In genomic region chr17:1590031-1590746, GRCh38 we compare ENCODE assay signal across 9 cellular contexts. TPM values are rescaled to one million over a fixed set of nuclear protein-coding genes. Genes with fewer than 3 reads are reported as not detected.
DNase-seq lines count a peak whose midpoint lies in the region; ATAC-seq, FAIRE-seq and TF ChIP-seq lines count a peak whose summit lies in the region.
"Had no signal": no experiment of that assay in that cellular context is flagged by ENCODE, and none has a peak within 500 bp of the region (broad histone marks: within the 10 kb centered on the region; RNA-seq: fewer than 3 reads in every experiment).

No MANE protein-coding gene starts in this region.

- H2BK12ac ChIP-seq in H1 (ENCODE audit: low read depth, low read length): 0 out of 2 replicates have a peak overlapping the region, but pooled peaks have one; percentile 4

- no peaks in the 10 kb centered on the region for H3K27me3 ChIP-seq in H1 (replicated peaks in 1 of 4; ENCODE audit: control insufficient read depth in 3 of 4, extremely low read depth in 1 of 4, insufficient read depth in 3 of 4, low read length in 3 of 4)
- H3K27me3 ChIP-seq in naive thymus-derived CD4-positive, alpha-beta T cell (ENCODE audit: control insufficient read depth in 2 of 2, insufficient read depth in 2 of 2, low read length in 2 of 2): no peaks in the 10 kb centered on the region

- H3K4me1 Mint-ChIP-seq in naive thymus-derived CD4-positive, alpha-beta T cell: peaks cover 0 to 4% (median 0%) of the 10 kb centered on the region in 7 donors
- H3K4me1 Mint-ChIP-seq in T-helper 17 cell: no peaks in the 10 kb centered on the region

- H3K9ac ChIP-seq in H1 (replicated peaks in 1 of 4; ENCODE audit: extremely low read depth in 1 of 4, low read depth in 3 of 4, low read length in 3 of 4): no peak overlapping the region

- H2BK15ac ChIP-seq in H1 (ENCODE audit: low read length): peak overlapping the region; percentile 8; the same call in 1 of the 2 replicates

- H3K4me2 ChIP-seq in H1 (ENCODE audit: insufficient read depth in 1 of 2, low read depth in 2 of 2, low read length in 2 of 2): no peak overlapping the region

- POLR2A ChIA-PET in H1 (lab: Charles Lee; ENCODE audit: partially characterized antibody): interaction anchor here (0.6 to 1.6 kb wide), 3 partner anchors 20 to 95 kb away, joined by 3 to 8 read pairs (median 5); no protein-coding TSS in a partner anchor
- POLR2A ChIA-PET in naive thymus-derived CD4-positive, alpha-beta T cell (lab: Charles Lee): no interaction called here

- CTCF ChIA-PET in H1 (lab: Charles Lee; ENCODE audit: partially characterized antibody): interaction anchor here (0.6 to 1.9 kb wide), 5 partner anchors 15 to 285 kb away, joined by 3 to 7 read pairs (median 3); no protein-coding TSS in a partner anchor
- CTCF ChIA-PET in naive thymus-derived CD4-positive, alpha-beta T cell (lab: Charles Lee): no interaction called here

- H2AFZ ChIP-seq in H1 (ENCODE audit: low read length): no peak overlapping the region

- no peaks in the 10 kb centered on the region for H3K36me3 Mint-ChIP-seq in naive thymus-derived CD4-positive, alpha-beta T cell
- no peaks in the 10 kb centered on the region for H3K36me3 Mint-ChIP-seq in T-helper 17 cell (ENCODE audit: low read depth)

- DNase-seq in GM10266 (ENCODE audit: extremely low spot score) (peak; percentile 68), NOMO-1 (lab: John Stamatoyannopoulos, UW; ENCODE audit: unreplicated experiment in 2 of 2) (peak; percentile 35 to 70), H1 (ENCODE audit: low read depth in 1 of 2, low spot score in 2 of 2) (no peak), NCI-H82 treated with DMSO at 0.1 percent for 48 hours (lab: John Stamatoyannopoulos, UW; ENCODE audit: unreplicated experiment) (no peak), T-helper 17 cell (no peak)
- no peak for DNase-seq in naive thymus-derived CD4-positive, alpha-beta T cell

- no peak overlapping the region for H3K27ac Mint-ChIP-seq in naive thymus-derived CD4-positive, alpha-beta T cell
- H3K27ac Mint-ChIP-seq in T-helper 17 cell: no peak overlapping the region

- H3K23me2 ChIP-seq in H1 (ENCODE audit: low read depth, low read length): no peaks in the 10 kb centered on the region

- TF ChIP-seq CTCF in GM10266 (IDR thresholded peaks at IDR 0.05; ENCODE audit: control insufficient read depth, insufficient read depth, low read depth, missing control alignments) (no peak), H1 (IDR thresholded peaks at IDR 0.05; ENCODE audit: control extremely low read depth in 1 of 3, insufficient read depth in 1 of 3, low read depth in 1 of 3, low read length in 3 of 3) (no peak)

- H3K36me3 ChIP-seq in H1 (ENCODE audit: control insufficient read depth in 2 of 4, insufficient read depth in 4 of 4, low read length in 3 of 4): no peaks in the 10 kb centered on the region
- no peaks in the 10 kb centered on the region for H3K36me3 ChIP-seq in naive thymus-derived CD4-positive, alpha-beta T cell (ENCODE audit: control insufficient read depth in 2 of 3, insufficient read depth in 3 of 3, low read length in 3 of 3)

- H3K27me3 Mint-ChIP-seq in naive thymus-derived CD4-positive, alpha-beta T cell: peaks cover 0 to 2% (median 0%) of the 10 kb centered on the region in 5 donors
- H3K27me3 Mint-ChIP-seq in T-helper 17 cell: no peaks in the 10 kb centered on the region

- no peak overlapping the region for H4K8ac ChIP-seq in H1 (ENCODE audit: extremely low read depth, insufficient read depth, low read length)

- H4K5ac ChIP-seq in H1 (ENCODE audit: insufficient read length, low read depth, low read length): no peak overlapping the region

- no peak overlapping the region for H3K4me3 ChIP-seq in H1 (ENCODE audit: extremely low read depth in 1 of 4, insufficient read depth in 2 of 4, low read depth in 3 of 4, low read length in 4 of 4)
- no peak overlapping the region for H3K4me3 ChIP-seq in naive thymus-derived CD4-positive, alpha-beta T cell (ENCODE audit: low read length)

- H3K9me3 ChIP-seq in H1 (ENCODE audit: insufficient read depth in 2 of 2, low read depth in 1 of 2, low read length in 1 of 2) (no peaks in the 10 kb centered on the region), T-helper 17 cell (ENCODE audit: control insufficient read depth, low read length, poor library complexity, severe bottlenecking) (no peaks in the 10 kb centered on the region)
- no peaks in the 10 kb centered on the region for H3K9me3 ChIP-seq in naive thymus-derived CD4-positive, alpha-beta T cell (ENCODE audit: control insufficient read depth in 2 of 3, low read length in 3 of 3)

- H3K79me2 ChIP-seq in H1 (ENCODE audit: control insufficient read depth in 1 of 2, insufficient read depth in 2 of 2, low read length in 2 of 2): no peaks in the 10 kb centered on the region

- H3K18ac ChIP-seq in H1 (ENCODE audit: extremely low read depth, low read length): no peak overlapping the region

- H2BK5ac ChIP-seq in H1 (ENCODE audit: low read depth, low read length): 0 out of 2 replicates have a peak overlapping the region, but pooled peaks have one; percentile 22

- H3K4me1 ChIP-seq in H1 (replicated peaks in 1 of 4; ENCODE audit: control insufficient read depth in 3 of 4, insufficient read depth in 4 of 4, low read length in 3 of 4): peaks cover 0 to 14% (median 8%) of the 10 kb centered on the region in 4 experiments; a peak in 6 of 7 replicates
- no peaks in the 10 kb centered on the region for H3K4me1 ChIP-seq in naive thymus-derived CD4-positive, alpha-beta T cell (ENCODE audit: control insufficient read depth in 2 of 2, insufficient read depth in 2 of 2, low read length in 2 of 2)

- 89% methylated on average over 14 of the region's 19 CpGs; no CpG with 5 or more reads in 1 of the 2 experiments for WGBS in H1 (ENCODE audit: extremely low coverage in 1 of 2, insufficient coverage in 1 of 2, insufficient read length in 1 of 2, insufficient replicate concordance in 2 of 2, low coverage in 1 of 2, low lambda C conversion rate in 2 of 2, missing lambda C conversion rate in 1 of 2), 2 experiments

- H3K4ac ChIP-seq in H1 (replicated peaks; ENCODE audit: insufficient read length, low read depth, low read length): no peak overlapping the region

- no peak overlapping the region for H2BK20ac ChIP-seq in H1 (ENCODE audit: low read length)

- H2BK120ac ChIP-seq in H1 (replicated peaks; ENCODE audit: low read depth, low read length): no peak overlapping the region

- no peak for FAIRE-seq in H1 (lab: Jason Lieb, UNC)
- FAIRE-seq: TTC549 had no signal

- no peak overlapping the region for H3K23ac ChIP-seq in H1 (ENCODE audit: insufficient read length)

- H3K56ac ChIP-seq in H1 (replicated peaks; ENCODE audit: insufficient read length, low read depth, low read length): no peak overlapping the region

- H2AK5ac ChIP-seq in H1 (ENCODE audit: low read depth, low read length): no peak overlapping the region

- no peaks in the 10 kb centered on the region for H4K20me1 ChIP-seq in H1 (replicated peaks in 1 of 2; ENCODE audit: control insufficient read depth in 1 of 2, insufficient read depth in 2 of 2, low read length in 2 of 2)

- TF ChIP-seq EP300 in H1 (IDR thresholded peaks at IDR 0.05; ENCODE audit: borderline replicate concordance in 1 of 2, low read depth in 2 of 2, low read length in 2 of 2): no peak

- intact Hi-C loops in naive thymus-derived CD4-positive, alpha-beta T cell (cut with micrococcal nuclease): no loop called here

- no peaks in the 10 kb centered on the region for H3K9me3 Mint-ChIP-seq in naive thymus-derived CD4-positive, alpha-beta T cell

- no peak overlapping the region for H4K91ac ChIP-seq in H1 (replicated peaks; ENCODE audit: insufficient read length, low read length)

- H3K14ac ChIP-seq in H1 (ENCODE audit: insufficient read length): no peak overlapping the region

- peak; percentile 57 for ATAC-seq in naive thymus-derived CD4-positive, alpha-beta T cell
- ATAC-seq in T-helper 17 cell: no peak
- ATAC-seq in HG02852 (IDR thresholded peaks at IDR 0.05; ENCODE audit: unreplicated experiment): no peak
- no peak for ATAC-seq in HG03521 (IDR thresholded peaks at IDR 0.05; ENCODE audit: unreplicated experiment)

- TF ChIP-seq POLR2A in H1 (IDR thresholded peaks at IDR 0.05; ENCODE audit: control extremely low read depth in 1 of 2, low read depth in 2 of 2, low read length in 2 of 2): no peak

- H3K4me3 Mint-ChIP-seq in naive thymus-derived CD4-positive, alpha-beta T cell: no peak overlapping the region
- no peak overlapping the region for H3K4me3 Mint-ChIP-seq in T-helper 17 cell

- H3K79me1 ChIP-seq in H1 (ENCODE audit: low read depth, low read length): no peaks in the 10 kb centered on the region

- H3K27ac ChIP-seq in H1 (ENCODE audit: low read depth, low read length): no peak overlapping the region
- no peak overlapping the region for H3K27ac ChIP-seq in naive thymus-derived CD4-positive, alpha-beta T cell (ENCODE audit: low read depth, low read length)

- no peak for TF ChIP-seq RAD21 in H1 (IDR thresholded peaks at IDR 0.05 in 1 of 2, conservative IDR thresholded peaks at IDR 0.05 in 1 of 2; ENCODE audit: low read depth in 2 of 2, low read length in 2 of 2)

RNA-seq across cellular contexts. Expression of gene PITPNA, which starts 27.6 kb away (rescaled TPM):
- total RNA-seq in H1 (2021; fragmentation: NEBNext Ultra II Directional; extraction: Animal tissue kit (Norgen Biotek cat#: 25700)): 63.5 and 66.5 TPM in 2 replicates
- 34.5 and 35.8 TPM in 2 replicates for polyA plus RNA-seq in H1 (2011; rRNA removed)
- 38.5 TPM for polyA plus RNA-seq in H1 (2011; cell fraction: cytosol; rRNA removed)
- 34.9 TPM for polyA plus RNA-seq in H1 (2011; cell fraction: nucleus; rRNA removed)
- 44.8 to 55.4 TPM (median 51.5 TPM) in 4 replicates for polyA plus RNA-seq in H1 (2012, experiment 1 of 2)
- polyA plus RNA-seq in H1 (2012, experiment 2 of 2): 18.6 TPM
- 47.9 TPM for polyA plus RNA-seq in H1 (2013, experiment 1 of 2)
- 49.6 TPM for polyA plus RNA-seq in H1 (2013, experiment 2 of 2)
- 26.8 and 31.2 TPM in 2 replicates for polyA minus RNA-seq in H1 (2011; rRNA and poly(A)+ RNA removed)
- 18.7 TPM for polyA minus RNA-seq in H1 (2011; cell fraction: cytosol; rRNA and poly(A)+ RNA removed)
- polyA minus RNA-seq in H1 (2011; cell fraction: nucleus; rRNA and poly(A)+ RNA removed): 14.2 TPM
- 10 to 100 TPM; 31.5 to 87.9 (median 39.1) TPM for total RNA-seq in naive thymus-derived CD4-positive, alpha-beta T cell
- 10 to 100 TPM; 16.6 to 25.3 TPM for polyA plus RNA-seq in naive thymus-derived CD4-positive, alpha-beta T cell
- total RNA-seq in T-helper 17 cell: 10 to 100 TPM; 41.6 to 48.0 TPM

RNA-seq across cellular contexts. Expression of gene SLC43A2, which starts 38.4 kb away (rescaled TPM):
- 6.6 and 7.8 TPM in 2 replicates for total RNA-seq in H1 (2021; fragmentation: NEBNext Ultra II Directional; extraction: Animal tissue kit (Norgen Biotek cat#: 25700))
- 10.5 and 12.6 TPM in 2 replicates for polyA plus RNA-seq in H1 (2011; rRNA removed)
- 7.7 TPM for polyA plus RNA-seq in H1 (2011; cell fraction: cytosol; rRNA removed)
- 9.0 TPM for polyA plus RNA-seq in H1 (2011; cell fraction: nucleus; rRNA removed)
- polyA plus RNA-seq in H1 (2012, experiment 1 of 2): 8.7 to 10.6 TPM (median 9.4 TPM) in 4 replicates
- 9.0 TPM for polyA plus RNA-seq in H1 (2012, experiment 2 of 2)
- 9.4 TPM for polyA plus RNA-seq in H1 (2013, experiment 1 of 2)
- polyA plus RNA-seq in H1 (2013, experiment 2 of 2): 9.7 TPM
- polyA minus RNA-seq in H1 (2011; rRNA and poly(A)+ RNA removed): 7.8 and 10.8 TPM in 2 replicates
- polyA minus RNA-seq in H1 (2011; cell fraction: cytosol; rRNA and poly(A)+ RNA removed): 10.0 TPM
- polyA minus RNA-seq in H1 (2011; cell fraction: nucleus; rRNA and poly(A)+ RNA removed): 8.6 TPM
- total RNA-seq in naive thymus-derived CD4-positive, alpha-beta T cell: 100 to 1,000 TPM in 1 of 5 experiments, 10 to 100 TPM in 1, 1 to 10 TPM in 2, under 1 TPM in 1; 0.44 to 112 (median 9.2) TPM
- polyA plus RNA-seq in naive thymus-derived CD4-positive, alpha-beta T cell: 1 to 10 TPM; 3.5 to 3.7 TPM
- total RNA-seq in T-helper 17 cell: 1 to 10 TPM; 5.1 to 7.4 TPM

RNA-seq across cellular contexts. Expression of gene SCARF1, which starts 55.3 kb away (rescaled TPM):
- total RNA-seq in H1 (2021; fragmentation: NEBNext Ultra II Directional; extraction: Animal tissue kit (Norgen Biotek cat#: 25700)): 1.6 TPM in 2 replicates
- polyA plus RNA-seq in H1 (2011; rRNA removed): 1.1 and 1.5 TPM in 2 replicates
- 0.98 TPM for polyA plus RNA-seq in H1 (2011; cell fraction: cytosol; rRNA removed)
- polyA plus RNA-seq in H1 (2011; cell fraction: nucleus; rRNA removed): 3.0 TPM
- 0.55 to 1.3 TPM (median 0.90 TPM) in 4 replicates for polyA plus RNA-seq in H1 (2012, experiment 1 of 2)
- polyA plus RNA-seq in H1 (2012, experiment 2 of 2): 0.55 TPM
- polyA plus RNA-seq in H1 (2013, experiment 1 of 2): 3.5 TPM
- polyA plus RNA-seq in H1 (2013, experiment 2 of 2): 3.3 TPM
- polyA minus RNA-seq in H1 (2011; rRNA and poly(A)+ RNA removed): 0.49 and 0.50 TPM in 2 replicates
- not detected for polyA minus RNA-seq in H1 (2011; cell fraction: cytosol; rRNA and poly(A)+ RNA removed)
- polyA minus RNA-seq in H1 (2011; cell fraction: nucleus; rRNA and poly(A)+ RNA removed): 1.5 TPM
- total RNA-seq in naive thymus-derived CD4-positive, alpha-beta T cell: 1 to 10 TPM; 1.2 to 9.0 (median 2.3) TPM
- under 1 TPM in 1 of 2 donors, not detected in 1; 0.06 TPM for polyA plus RNA-seq in naive thymus-derived CD4-positive, alpha-beta T cell
- 1 to 10 TPM; 1.6 to 2.3 TPM for total RNA-seq in T-helper 17 cell

RNA-seq across cellular contexts. Expression of gene RILP, which starts 59.5 kb away (rescaled TPM):
- 6.0 and 7.2 TPM in 2 replicates for total RNA-seq in H1 (2021; fragmentation: NEBNext Ultra II Directional; extraction: Animal tissue kit (Norgen Biotek cat#: 25700))
- polyA plus RNA-seq in H1 (2011; rRNA removed): 6.8 and 10.3 TPM in 2 replicates
- polyA plus RNA-seq in H1 (2011; cell fraction: cytosol; rRNA removed): 8.8 TPM
- polyA plus RNA-seq in H1 (2011; cell fraction: nucleus; rRNA removed): 8.7 TPM
- polyA plus RNA-seq in H1 (2012, experiment 1 of 2): 5.5 to 9.1 TPM (median 7.5 TPM) in 4 replicates
- 5.8 TPM for polyA plus RNA-seq in H1 (2012, experiment 2 of 2)
- 13.2 TPM for polyA plus RNA-seq in H1 (2013, experiment 1 of 2)
- polyA plus RNA-seq in H1 (2013, experiment 2 of 2): 13.9 TPM
- 2.0 and 3.0 TPM in 2 replicates for polyA minus RNA-seq in H1 (2011; rRNA and poly(A)+ RNA removed)
- polyA minus RNA-seq in H1 (2011; cell fraction: cytosol; rRNA and poly(A)+ RNA removed): 3.5 TPM
- polyA minus RNA-seq in H1 (2011; cell fraction: nucleus; rRNA and poly(A)+ RNA removed): 3.0 TPM
- 1 to 10 TPM; 2.1 to 8.7 (median 3.0) TPM for total RNA-seq in naive thymus-derived CD4-positive, alpha-beta T cell
- polyA plus RNA-seq in naive thymus-derived CD4-positive, alpha-beta T cell: 1 to 10 TPM; 2.4 to 3.4 TPM
- total RNA-seq in T-helper 17 cell: 1 to 10 TPM; 2.3 to 3.0 TPM

Comparison
In these comparisons a context has a peak if more than half of its experiments do, and no peak if none do; other contexts are left out.
1. DNase-seq: peak in GM10266 (single experiment) and NOMO-1 (2 of 2); none in H1 (0 of 2), naive thymus-derived CD4-positive, alpha-beta T cell (0 of 9), NCI-H82 treated with DMSO at 0.1 percent for 48 hours (single experiment) and T-helper 17 cell (0 of 3).